In the genomic region with DNA sequence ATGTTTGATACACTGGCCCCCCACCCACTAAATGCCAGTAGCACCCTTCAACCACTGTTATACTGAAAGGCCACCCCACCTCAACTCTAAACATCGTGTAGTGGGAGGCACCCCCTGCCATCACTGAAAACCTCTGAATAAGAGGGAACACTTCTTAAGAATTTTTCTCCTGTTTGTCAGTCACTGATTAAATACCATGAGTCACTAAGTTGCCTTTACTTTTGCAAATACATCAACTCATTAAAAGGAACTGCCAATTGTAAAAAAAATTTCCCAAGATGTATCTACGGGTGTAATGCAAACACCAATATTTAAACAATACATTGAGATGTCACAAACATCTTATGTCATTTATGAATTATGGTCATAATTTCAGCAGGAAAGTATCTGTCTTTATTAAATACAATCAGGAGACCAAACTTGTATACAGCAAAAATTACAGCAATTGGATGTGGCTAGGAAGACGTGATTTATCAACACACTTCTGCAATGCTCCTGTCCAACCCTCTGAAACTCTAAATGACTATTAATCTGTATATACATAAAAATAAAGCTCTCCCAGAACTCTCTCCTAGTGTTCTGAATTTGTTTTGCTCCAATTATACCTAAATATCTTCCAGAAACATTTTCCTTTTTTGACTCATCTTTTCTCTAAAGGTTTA, we compare ENCODE assay signal across 20 cellular contexts.
DNase-seq lines count a peak whose midpoint lies in the region; ATAC-seq and TF ChIP-seq lines count a peak whose summit lies in the region.
"Had no signal": no experiment of that assay in that cellular context is flagged by ENCODE, and none has a peak within 500 bp of the region (broad histone marks: within the 10 kb centered on the region; RNA-seq: fewer than 3 reads in every experiment).

No MANE protein-coding gene starts in this region.

- H4K20me1 ChIP-seq in fibroblast of lung (ENCODE audit: control insufficient read depth, extremely low read depth, insufficient read depth, low read length) (no peaks in the 10 kb centered on the region), smooth muscle cell (ENCODE audit: low read depth) (no peaks in the 10 kb centered on the region)

- H3K27ac ChIP-seq in left ventricle myocardium inferior (replicated peaks) = peak overlapping the region; percentile 43
- H3K27ac ChIP-seq in right cardiac atrium (ENCODE audit: low read length) = no peak overlapping the region
- no peak overlapping the region for H3K27ac ChIP-seq in RWPE2 (ENCODE audit: poor library complexity, severe bottlenecking)
- H3K27ac ChIP-seq in fibroblast of lung (ENCODE audit: insufficient read depth, low read length) = no peak overlapping the region
- H3K27ac ChIP-seq in smooth muscle cell (ENCODE audit: low read depth) = peak overlapping the region; percentile 77
- H3K27ac ChIP-seq: ascending aorta, upper lobe of right lung had no signal

- no peaks in the 10 kb centered on the region for H3K9me3 ChIP-seq in left ventricle myocardium inferior (replicated peaks)
- no peaks in the 10 kb centered on the region for H3K9me3 ChIP-seq in right cardiac atrium (ENCODE audit: control insufficient read depth, low read length)
- H3K9me3 ChIP-seq in RWPE2 (ENCODE audit: severe bottlenecking) = no peaks in the 10 kb centered on the region
- no peaks in the 10 kb centered on the region for H3K9me3 ChIP-seq in fibroblast of lung (ENCODE audit: control insufficient read depth, insufficient read depth, low read depth, low read length)
- H3K9me3 ChIP-seq in smooth muscle cell (replicated peaks; ENCODE audit: low read depth) = no peaks in the 10 kb centered on the region
- H3K9me3 ChIP-seq: ascending aorta, upper lobe of right lung had no signal

- TF ChIP-seq CTCF in left ventricle myocardium inferior (IDR thresholded peaks at IDR 0.05; ENCODE audit: borderline replicate concordance) = no peak
- TF ChIP-seq CTCF in RWPE2 (IDR thresholded peaks at IDR 0.05; ENCODE audit: poor library complexity, severe bottlenecking) = no peak
- TF ChIP-seq CTCF in fibroblast of lung (conservative IDR thresholded peaks at IDR 0.05 in 1 of 2, IDR thresholded peaks at IDR 0.05 in 1 of 2; ENCODE audit: low read depth in 1 of 2, low read length in 2 of 2) = no peak
- no peak for TF ChIP-seq CTCF in smooth muscle cell (IDR thresholded peaks at IDR 0.05; ENCODE audit: borderline replicate concordance, insufficient read depth, poor library complexity, severe bottlenecking)

- ATAC-seq in right cardiac atrium (no peak), RWPE2 (ENCODE audit: low read depth) (peak; percentile 92), left lobe of liver (no peak)
- ATAC-seq: naive thymus-derived CD4-positive, alpha-beta T cell; stimulated activated naive CD8-positive, alpha-beta T cell treated with anti-CD3 and anti-CD28 coated beads, Interleukin-15, amount 100 ng/mL, for 72 hours; upper lobe of right lung had no signal

- no peaks in the 10 kb centered on the region for H3K79me2 ChIP-seq in fibroblast of lung (ENCODE audit: control insufficient read depth, insufficient read depth, low read length)
- no peaks in the 10 kb centered on the region for H3K79me2 ChIP-seq in smooth muscle cell (ENCODE audit: low read depth)

- 74% methylated on average over 3 of the region's 3 CpGs for WGBS in right cardiac atrium
- 30% methylated on average over 3 of the region's 3 CpGs for whole genome bisulfite sequencing in smooth muscle cell (ENCODE audit: low lambda C conversion rate)

- no peak overlapping the region for H3K9ac ChIP-seq in fibroblast of lung (ENCODE audit: insufficient read depth, low read length)
- no peak overlapping the region for H3K9ac ChIP-seq in smooth muscle cell (ENCODE audit: low read depth)

- H3F3A ChIP-seq in smooth muscle cell (ENCODE audit: low read depth) = no peaks in the 10 kb centered on the region

- no peak overlapping the region for H2AFZ ChIP-seq in fibroblast of lung (ENCODE audit: low read length)
- H2AFZ ChIP-seq in smooth muscle cell (ENCODE audit: low read depth) = no peak overlapping the region

- H3K27me3 ChIP-seq in left ventricle myocardium inferior (ENCODE audit: low read depth) = no peaks in the 10 kb centered on the region
- H3K27me3 ChIP-seq in right cardiac atrium (ENCODE audit: control insufficient read depth, insufficient read depth) = no peaks in the 10 kb centered on the region
- no peaks in the 10 kb centered on the region for H3K27me3 ChIP-seq in RWPE2 (ENCODE audit: insufficient read depth, poor library complexity, severe bottlenecking)
- H3K27me3 ChIP-seq in fibroblast of lung (ENCODE audit: control insufficient read depth, insufficient read depth, low read length) = no peaks in the 10 kb centered on the region
- H3K27me3 ChIP-seq in smooth muscle cell (ENCODE audit: low read depth) = no peaks in the 10 kb centered on the region
- H3K27me3 ChIP-seq: ascending aorta, upper lobe of right lung had no signal

- no peak overlapping the region for H3K4me2 ChIP-seq in fibroblast of lung (ENCODE audit: extremely low read depth, insufficient read depth, low read length)
- peak overlapping the region; percentile 30 for H3K4me2 ChIP-seq in smooth muscle cell

- H3K4me1 ChIP-seq in left ventricle myocardium inferior = peaks cover 43% of the 10 kb centered on the region
- H3K4me1 ChIP-seq in right cardiac atrium (ENCODE audit: control insufficient read depth, insufficient read depth, low read length) = peaks cover 2% of the 10 kb centered on the region
- H3K4me1 ChIP-seq in RWPE2 (ENCODE audit: insufficient read depth, poor library complexity, severe bottlenecking) = peaks cover 12% of the 10 kb centered on the region
- H3K4me1 ChIP-seq in fibroblast of lung (ENCODE audit: control insufficient read depth, extremely low read depth, insufficient read depth, low read length) = peaks cover 5% of the 10 kb centered on the region
- H3K4me1 ChIP-seq in smooth muscle cell (ENCODE audit: low read depth) = peaks cover 4% of the 10 kb centered on the region
- H3K4me1 ChIP-seq: ascending aorta, upper lobe of right lung had no signal

- DNase-seq in left ventricle myocardium inferior (no peak), right cardiac atrium (no peak), RWPE2 (ENCODE audit: low spot score) (no peak), fibroblast of lung (ENCODE audit: low read depth in 2 of 2) (peak; percentile 30 to 77), smooth muscle cell (lab: John Stamatoyannopoulos, UW; ENCODE audit: unreplicated experiment) (no peak), left lobe of liver (ENCODE audit: low spot score) (no peak), DMS153 treated with DMSO at 0.1 percent for 48 hours (lab: John Stamatoyannopoulos, UW; ENCODE audit: unreplicated experiment) (no peak), COLO829 (ENCODE audit: low spot score) (no peak)
- DNase-seq: 8988T; activated B cell treated with CpG ODN at 0.5 μM for 24 hours; activated effector memory CD4-positive, alpha-beta T cell treated with Interleukin-2 at 50 U/mL for 16 hours; foreskin melanocyte; naive thymus-derived CD4-positive, alpha-beta T cell; NCI-H2029 treated with DMSO at 0.1 percent for 48 hours; NCI-H526 treated with DMSO at 0.1 percent for 48 hours; RPMI8226; stimulated activated naive CD8-positive, alpha-beta T cell treated with anti-CD3 and anti-CD28 coated beads, Interleukin-15, amount 100 ng/mL, for 72 hours; upper lobe of right lung had no signal

- H3K36me3 ChIP-seq in left ventricle myocardium inferior = peaks cover 32% of the 10 kb centered on the region
- H3K36me3 ChIP-seq in RWPE2 (ENCODE audit: low read depth) = no peaks in the 10 kb centered on the region
- no peaks in the 10 kb centered on the region for H3K36me3 ChIP-seq in fibroblast of lung (ENCODE audit: control insufficient read depth, insufficient read depth, low read length)
- no peaks in the 10 kb centered on the region for H3K36me3 ChIP-seq in smooth muscle cell (ENCODE audit: low read depth)
- H3K36me3 ChIP-seq: ascending aorta, upper lobe of right lung had no signal

- no peak overlapping the region for H3K4me3 ChIP-seq in left ventricle myocardium inferior
- no peak overlapping the region for H3K4me3 ChIP-seq in right cardiac atrium (ENCODE audit: low read length)
- H3K4me3 ChIP-seq in RWPE2 (ENCODE audit: severe bottlenecking) = no peak overlapping the region
- no peak overlapping the region for H3K4me3 ChIP-seq in fibroblast of lung (replicated peaks in 1 of 4; ENCODE audit: control extremely low read depth in 1 of 4, insufficient read depth in 1 of 4, low read depth in 3 of 4, low read length in 4 of 4)
- H3K4me3 ChIP-seq in smooth muscle cell = no peak overlapping the region
- H3K4me3 ChIP-seq: ascending aorta, lung, upper lobe of right lung had no signal

- intact Hi-C loops in left ventricle myocardium inferior (cut with micrococcal nuclease) (no loop called here), right cardiac atrium (cut with DNase I) (no loop called here)

Comparison
In these comparisons a context has a peak if more than half of its experiments do, and no peak if none do; other contexts are left out.
1. H3K27ac ChIP-seq: peak in left ventricle myocardium inferior (single experiment) and smooth muscle cell (single experiment); none in right cardiac atrium (single experiment), RWPE2 (single experiment) and fibroblast of lung (single experiment).
2. DNase-seq: peak in fibroblast of lung (2 of 2); none in left ventricle myocardium inferior (single experiment), right cardiac atrium (0 of 3), RWPE2 (single experiment), smooth muscle cell (single experiment), left lobe of liver (single experiment), DMS153 treated with DMSO at 0.1 percent for 48 hours (single experiment) and COLO829 (single experiment).